ENCODE assay signal across 1 cellular context in genomic region chr1:114510235-114511047, GRCh38.
TF ChIP-seq lines count a peak whose summit lies in the region.

No MANE protein-coding gene starts in this region.

TF ChIP-seq in HepG2, 621 proteins besides CTCF, POLR2A, EP300 and RAD21 (continued from another document and continues in another):
- TF ChIP-seq HMGXB3 (CRISPR knock-in tag; IDR thresholded peaks at IDR 0.05; ENCODE audit: borderline replicate concordance) (no peak), ZNF619 (CRISPR knock-in tag; IDR thresholded peaks at IDR 0.05) (0 out of 2 replicates have a peak, but pooled peaks have one; percentile 28), ZBTB26 (CRISPR knock-in tag; IDR thresholded peaks at IDR 0.05; ENCODE audit: borderline replicate concordance) (no peak; the same call in 1 of the 2 replicates), RFXAP (CRISPR knock-in tag; IDR thresholded peaks at IDR 0.05; ENCODE audit: borderline replicate concordance) (0 out of 2 replicates have a peak, but pooled peaks have one; percentile 27), ZBTB14 (CRISPR knock-in tag; IDR thresholded peaks at IDR 0.05) (peak; percentile 57), ZNF383 (CRISPR knock-in tag; IDR thresholded peaks at IDR 0.05; ENCODE audit: borderline replicate concordance) (no peak), SP1 (IDR thresholded peaks at IDR 0.05) (no peak), SP1 (CRISPR knock-in tag; IDR thresholded peaks at IDR 0.05) (no peak), TCF7 (IDR thresholded peaks at IDR 0.05; ENCODE audit: low read depth) (no peak), RFX5 (IDR thresholded peaks at IDR 0.05; ENCODE audit: low read depth, low read length) (no peak), ZNF101 (CRISPR knock-in tag; IDR thresholded peaks at IDR 0.05; ENCODE audit: borderline replicate concordance, low read depth) (peak; percentile 76; the same call in 1 of the 2 replicates), NFE2L2 (IDR thresholded peaks at IDR 0.05; ENCODE audit: low read length) (no peak), PHF8 (CRISPR knock-in tag; IDR thresholded peaks at IDR 0.05) (peak; percentile 84), ZC3H13 (CRISPR knock-in tag; IDR thresholded peaks at IDR 0.05) (0 out of 2 replicates have a peak, but pooled peaks have one; percentile 55), CEBPB (IDR thresholded peaks at IDR 0.05; ENCODE audit: borderline replicate concordance, low read depth, low read length) (peak; percentile 73; the same call in 1 of the 2 replicates), ZFAT (CRISPR knock-in tag; conservative IDR thresholded peaks at IDR 0.05) (0 out of 2 replicates have a peak, but pooled peaks have one; percentile 49), ZGPAT (CRISPR knock-in tag; IDR thresholded peaks at IDR 0.05) (0 out of 2 replicates have a peak, but pooled peaks have one; percentile 15), FLYWCH1 (CRISPR knock-in tag; IDR thresholded peaks at IDR 0.05) (no peak), GATAD1 (CRISPR knock-in tag; IDR thresholded peaks at IDR 0.05) (no peak), ZNF138 (CRISPR knock-in tag; IDR thresholded peaks at IDR 0.05; ENCODE audit: low read depth) (0 out of 2 replicates have a peak, but pooled peaks have one; percentile 36), HOXA7 (CRISPR knock-in tag; IDR thresholded peaks at IDR 0.05) (no peak), KDM4B (CRISPR knock-in tag; IDR thresholded peaks at IDR 0.05) (peak; percentile 48; the same call in 1 of the 2 replicates), NFE2L1 (CRISPR knock-in tag; IDR thresholded peaks at IDR 0.05; ENCODE audit: borderline replicate concordance) (no peak), ZNF781 (CRISPR knock-in tag; IDR thresholded peaks at IDR 0.05; ENCODE audit: borderline replicate concordance, not compliant biosample characterization) (no peak), TEAD3 (CRISPR knock-in tag; optimal IDR thresholded peaks at IDR 0.05; ENCODE audit: borderline replicate concordance) (peak; percentile 52), GABPB1 (CRISPR knock-in tag; IDR thresholded peaks at IDR 0.05) (peak; percentile 65; the same call in 1 of the 2 replicates), PHF21A (CRISPR knock-in tag; IDR thresholded peaks at IDR 0.05) (peak; percentile 30; the same call in 1 of the 2 replicates), FOXO4 (CRISPR knock-in tag; conservative IDR thresholded peaks at IDR 0.05) (no peak), ZNF501 (CRISPR knock-in tag; IDR thresholded peaks at IDR 0.05) (peak; percentile 76; the same call in 1 of the 2 replicates), HMG20A (CRISPR knock-in tag; IDR thresholded peaks at IDR 0.05; ENCODE audit: borderline replicate concordance) (no peak), CHCHD3 (CRISPR knock-in tag; IDR thresholded peaks at IDR 0.05) (no peak; the same call in 1 of the 2 replicates), LBX2 (CRISPR knock-in tag; IDR thresholded peaks at IDR 0.05; ENCODE audit: borderline replicate concordance) (0 out of 2 replicates have a peak, but pooled peaks have one; percentile 56), NFKBIZ (CRISPR knock-in tag; IDR thresholded peaks at IDR 0.05) (0 out of 2 replicates have a peak, but pooled peaks have one; percentile 18), TAF1 (CRISPR knock-in tag; IDR thresholded peaks at IDR 0.05) (0 out of 2 replicates have a peak, but pooled peaks have one; percentile 37), PATZ1 (CRISPR knock-in tag; IDR thresholded peaks at IDR 0.05) (0 out of 2 replicates have a peak, but pooled peaks have one; percentile 12), ZNF331 (CRISPR knock-in tag; IDR thresholded peaks at IDR 0.05) (0 out of 2 replicates have a peak, but pooled peaks have one; percentile 23), ZNF704 (CRISPR knock-in tag; IDR thresholded peaks at IDR 0.05; ENCODE audit: borderline replicate concordance) (0 out of 2 replicates have a peak, but pooled peaks have one; percentile 19), PAX8 (CRISPR knock-in tag; IDR thresholded peaks at IDR 0.05; ENCODE audit: borderline replicate concordance) (0 out of 2 replicates have a peak, but pooled peaks have one; percentile 51), MAZ (IDR thresholded peaks at IDR 0.05; ENCODE audit: borderline replicate concordance, low read depth, low read length) (no peak), MAZ (CRISPR knock-in tag; IDR thresholded peaks at IDR 0.05; ENCODE audit: low read depth) (no peak; the same call in 1 of the 2 replicates), ZNF510 (CRISPR knock-in tag; IDR thresholded peaks at IDR 0.05; ENCODE audit: low read depth) (0 out of 2 replicates have a peak, but pooled peaks have one; percentile 28), FOXP4 (CRISPR knock-in tag; IDR thresholded peaks at IDR 0.05) (no peak), E2F5 (CRISPR knock-in tag; conservative IDR thresholded peaks at IDR 0.05) (0 out of 2 replicates have a peak, but pooled peaks have one; percentile 38), ZNF263 (CRISPR knock-in tag; IDR thresholded peaks at IDR 0.05) (peak; percentile 17; the same call in 1 of the 2 replicates), ZBTB42 (CRISPR knock-in tag; IDR thresholded peaks at IDR 0.05) (peak; percentile 65; the same call in 1 of the 2 replicates), ZNF782 (CRISPR knock-in tag; IDR thresholded peaks at IDR 0.05; ENCODE audit: borderline replicate concordance) (0 out of 2 replicates have a peak, but pooled peaks have one; percentile 60)
